In genomic region chr6:3325210-3325609, GRCh38 we compare ENCODE assay signal across 10 cellular contexts.
DNase-seq lines count a peak whose midpoint lies in the region; ATAC-seq and TF ChIP-seq lines count a peak whose summit lies in the region.
"Had no signal": no experiment of that assay in that cellular context is flagged by ENCODE, and none has a peak within 500 bp of the region (broad histone marks: within the 10 kb centered on the region; RNA-seq: fewer than 3 reads in every experiment).

No MANE protein-coding gene starts in this region.

- H3K4me3 Mint-ChIP-seq in activated T-cell treated with anti-CD3 and anti-CD28 coated beads, Interleukin-2, amount 50 U/mL, for 24 hours = no peak overlapping the region
- peak overlapping the region; percentile 27 for H3K4me3 Mint-ChIP-seq in type B pancreatic cell
- H3K4me3 Mint-ChIP-seq in effector memory CD8-positive, alpha-beta T cell = no peak overlapping the region
- H3K4me3 Mint-ChIP-seq: naive thymus-derived CD4-positive, alpha-beta T cell had no signal

- no peaks in the 10 kb centered on the region for H3K27me3 Mint-ChIP-seq in activated T-cell treated with anti-CD3 and anti-CD28 coated beads, Interleukin-2, amount 50 U/mL, for 24 hours
- no peaks in the 10 kb centered on the region for H3K27me3 Mint-ChIP-seq in type B pancreatic cell
- H3K27me3 Mint-ChIP-seq in effector memory CD8-positive, alpha-beta T cell = peaks cover 18 to 68% of the 10 kb centered on the region in 2 donors

- no peak for ATAC-seq in effector memory CD8-positive, alpha-beta T cell (replicated peaks)

- DNase-seq in activated T-cell treated with anti-CD3 and anti-CD28 coated beads, Interleukin-2, amount 50 U/mL, for 24 hours = no peak
- DNase-seq in activated T-cell treated with anti-CD3 and anti-CD28 coated beads, Interleukin-2, amount 50 U/mL, for 1 hour = no peak
- DNase-seq in astrocyte of the hippocampus (ENCODE audit: low read depth, low spot score) (peak; percentile 64), kidney tubule cell (ENCODE audit: low spot score) (peak; percentile 40), type B pancreatic cell (ENCODE audit: extremely low spot score, unreplicated experiment) (no peak), OCI-M2 (lab: John Stamatoyannopoulos, UW; ENCODE audit: unreplicated experiment) (no peak)
- no peak for DNase-seq in activated CD4-positive, alpha-beta T cell treated with anti-CD3 and anti-CD28 coated beads, Interleukin-2, amount 50 U/mL, for 4 hours
- no peak for DNase-seq in effector memory CD8-positive, alpha-beta T cell
- DNase-seq: naive thymus-derived CD4-positive, alpha-beta T cell; SW 1271 had no signal

- H3K4me1 Mint-ChIP-seq in activated T-cell treated with anti-CD3 and anti-CD28 coated beads, Interleukin-2, amount 50 U/mL, for 24 hours (ENCODE audit: low read depth) = peaks cover 13% of the 10 kb centered on the region
- H3K4me1 Mint-ChIP-seq in type B pancreatic cell (ENCODE audit: unreplicated experiment) = peaks cover 49% of the 10 kb centered on the region
- peaks cover 5% of the 10 kb centered on the region in 2 donors for H3K4me1 Mint-ChIP-seq in effector memory CD8-positive, alpha-beta T cell (ENCODE audit: low read depth in 2 of 2)

- no peaks in the 10 kb centered on the region for H3K36me3 Mint-ChIP-seq in activated T-cell treated with anti-CD3 and anti-CD28 coated beads, Interleukin-2, amount 50 U/mL, for 24 hours (ENCODE audit: low read depth)
- peaks cover 15% of the 10 kb centered on the region for H3K36me3 Mint-ChIP-seq in type B pancreatic cell
- no peaks in the 10 kb centered on the region for H3K36me3 Mint-ChIP-seq in effector memory CD8-positive, alpha-beta T cell (ENCODE audit: insufficient read depth)

- H3K9me3 Mint-ChIP-seq in activated T-cell treated with anti-CD3 and anti-CD28 coated beads, Interleukin-2, amount 50 U/mL, for 24 hours = no peaks in the 10 kb centered on the region
- no peaks in the 10 kb centered on the region for H3K9me3 Mint-ChIP-seq in type B pancreatic cell
- no peaks in the 10 kb centered on the region for H3K9me3 Mint-ChIP-seq in effector memory CD8-positive, alpha-beta T cell
- H3K9me3 Mint-ChIP-seq: naive thymus-derived CD4-positive, alpha-beta T cell had no signal

- no peak for TF ChIP-seq CTCF in type B pancreatic cell (conservative IDR thresholded peaks at IDR 0.05)

- H3K27ac Mint-ChIP-seq in activated T-cell treated with anti-CD3 and anti-CD28 coated beads, Interleukin-2, amount 50 U/mL, for 24 hours = peak overlapping the region; percentile 19
- peak overlapping the region; percentile 12 for H3K27ac Mint-ChIP-seq in type B pancreatic cell
- H3K27ac Mint-ChIP-seq in effector memory CD8-positive, alpha-beta T cell = no peak overlapping the region

Comparison
In these comparisons a context has a peak if more than half of its experiments do, and no peak if none do; other contexts are left out.
1. DNase-seq: peak in astrocyte of the hippocampus (single experiment) and kidney tubule cell (single experiment); none in activated T-cell treated with anti-CD3 and anti-CD28 coated beads, Interleukin-2, amount 50 U/mL, for 24 hours (single experiment), activated T-cell treated with anti-CD3 and anti-CD28 coated beads, Interleukin-2, amount 50 U/mL, for 1 hour (single experiment), type B pancreatic cell (single experiment), activated CD4-positive, alpha-beta T cell treated with anti-CD3 and anti-CD28 coated beads, Interleukin-2, amount 50 U/mL, for 4 hours (0 of 2), effector memory CD8-positive, alpha-beta T cell (0 of 3) and OCI-M2 (single experiment).
2. H3K27ac Mint-ChIP-seq: peak in activated T-cell treated with anti-CD3 and anti-CD28 coated beads, Interleukin-2, amount 50 U/mL, for 24 hours (single experiment) and type B pancreatic cell (single experiment); none in effector memory CD8-positive, alpha-beta T cell (0 of 2).